23 cellular contexts compared by ENCODE assay signal in genomic region chr16:21984062-21984461, GRCh38. TPM values are rescaled to one million over a fixed set of nuclear protein-coding genes. Genes with fewer than 3 reads are reported as not detected.
DNase-seq lines count a peak whose midpoint lies in the region; ATAC-seq, FAIRE-seq and TF ChIP-seq lines count a peak whose summit lies in the region.
"Had no signal": no experiment of that assay in that cellular context is flagged by ENCODE, and none has a peak within 500 bp of the region (broad histone marks: within the 10 kb centered on the region; RNA-seq: fewer than 3 reads in every experiment).

No MANE protein-coding gene starts in this region.

- TF ChIP-seq CTCF in GM13976 (IDR thresholded peaks at IDR 0.05; ENCODE audit: borderline replicate concordance, control extremely low read depth, extremely low read depth, insufficient read depth, missing control alignments), result no peak

- no peaks in the 10 kb centered on the region for H3K4me1 Mint-ChIP-seq in activated naive CD4-positive, alpha-beta T cell treated with anti-CD3 and anti-CD28 coated beads, Interleukin-2, amount 50 U/mL, for 24 hours
- H3K4me1 Mint-ChIP-seq in T-helper 17 cell, result peaks cover 8% of the 10 kb centered on the region
- H3K4me1 Mint-ChIP-seq: CD14-positive monocyte had no signal

- peak overlapping the region; percentile 30 for H3K27ac Mint-ChIP-seq in activated naive CD4-positive, alpha-beta T cell treated with anti-CD3 and anti-CD28 coated beads, Interleukin-2, amount 50 U/mL, for 24 hours
- H3K27ac Mint-ChIP-seq in T-helper 17 cell, result peak overlapping the region; percentile 27
- H3K27ac Mint-ChIP-seq: CD14-positive monocyte; CD4-positive, alpha-beta T cell had no signal

- TF ChIP-seq POLR2A in GM12891 (IDR thresholded peaks at IDR 0.05; ENCODE audit: low read depth, low read length), result no peak

- FAIRE-seq in GM12891 (lab: Jason Lieb, UNC), result no peak
- FAIRE-seq: A549, G401.6, GM18507, H54 had no signal

- ATAC-seq in T-helper 17 cell, result no peak
- ATAC-seq: A549 had no signal

- H3K9me3 ChIP-seq in T-helper 17 cell (ENCODE audit: control insufficient read depth, low read length, poor library complexity, severe bottlenecking), result no peaks in the 10 kb centered on the region
- H3K9me3 ChIP-seq: A549; BE2C; BLaER1 treated with 17β-estradiol and CSF1 and Interleukin-3, amounts not matched to agents 10 nM and 100 nM had no signal

- in situ Hi-C loops in GM13976 (cut with MboI; ENCODE audit: low sequenced_read_pairs, unreplicated experiment), result no loop called here

- no peak overlapping the region for H3K4me3 Mint-ChIP-seq in activated naive CD4-positive, alpha-beta T cell treated with anti-CD3 and anti-CD28 coated beads, Interleukin-2, amount 50 U/mL, for 24 hours
- H3K4me3 Mint-ChIP-seq in T-helper 17 cell, result no peak overlapping the region
- H3K4me3 Mint-ChIP-seq: CD14-positive monocyte; CD4-positive, alpha-beta T cell had no signal

- DNase-seq in activated naive CD4-positive, alpha-beta T cell (lab: John Stamatoyannopoulos, UW), result no peak
- DNase-seq in GM12891 (ENCODE audit: insufficient read length, low spot score), result no peak
- DNase-seq in T-helper 17 cell, result no peak
- DNase-seq in SIG-M5 (lab: John Stamatoyannopoulos, UW), result no peak
- DNase-seq in GM13976 (ENCODE audit: low spot score), result no peak
- DNase-seq in NCI-H2171 treated with DMSO at 0.1 percent for 48 hours (lab: John Stamatoyannopoulos, UW), result no peak
- DNase-seq: 8988T; ACHN; AML-193; BE2C; Calu3; CD4-positive, alpha-beta T cell; COR-L47; DND-41; GOT3; HCEC 1CT had no signal

- H3K27me3 Mint-ChIP-seq in activated naive CD4-positive, alpha-beta T cell treated with anti-CD3 and anti-CD28 coated beads, Interleukin-2, amount 50 U/mL, for 24 hours, result no peaks in the 10 kb centered on the region
- no peaks in the 10 kb centered on the region for H3K27me3 Mint-ChIP-seq in T-helper 17 cell
- H3K27me3 Mint-ChIP-seq: CD4-positive, alpha-beta T cell had no signal

- peaks cover 10% of the 10 kb centered on the region for H3K36me3 Mint-ChIP-seq in activated naive CD4-positive, alpha-beta T cell treated with anti-CD3 and anti-CD28 coated beads, Interleukin-2, amount 50 U/mL, for 24 hours
- peaks cover 6% of the 10 kb centered on the region for H3K36me3 Mint-ChIP-seq in T-helper 17 cell (ENCODE audit: low read depth)

- no peaks in the 10 kb centered on the region for H3K9me3 Mint-ChIP-seq in activated naive CD4-positive, alpha-beta T cell treated with anti-CD3 and anti-CD28 coated beads, Interleukin-2, amount 50 U/mL, for 24 hours
- H3K9me3 Mint-ChIP-seq: CD14-positive monocyte; CD4-positive, alpha-beta T cell had no signal

TF ChIP-seq in GM12891, 5 proteins besides CTCF, POLR2A, EP300 and RAD21:
- no peak for TF ChIP-seq SPI1 (IDR thresholded peaks at IDR 0.05; ENCODE audit: low read depth, low read length)
- no peak for TF ChIP-seq PAX5 (IDR thresholded peaks at IDR 0.05; ENCODE audit: insufficient read depth, low read length, severe bottlenecking)
- TF ChIP-seq POLR2AphosphoS5 (IDR thresholded peaks at IDR 0.05; ENCODE audit: low read depth, low read length), result 0 out of 2 replicates have a peak, but pooled peaks have one; percentile 22
- no peak for TF ChIP-seq TAF1 (IDR thresholded peaks at IDR 0.05; ENCODE audit: low read depth, low read length)
- no peak for TF ChIP-seq POU2F2 (IDR thresholded peaks at IDR 0.05; ENCODE audit: low read depth, low read length)

RNA-seq across cellular contexts. Expression of gene PDZD9, which starts 16.9 kb away (rescaled TPM):
- polyA plus RNA-seq in GM12891 (2012; ENCODE audit: low read depth, missing spikeins), result not detected
- total RNA-seq in T-helper 17 cell, result not detected
- total RNA-seq: Calu3; CD4-positive, alpha-beta T cell had no signal
- polyA plus RNA-seq: A549 had no signal

RNA-seq across cellular contexts. Expression of gene MOSMO, which starts 23.8 kb away (rescaled TPM):
- polyA plus RNA-seq in GM12891 (2012; ENCODE audit: low read depth, missing spikeins), result 4.7 TPM
- total RNA-seq in T-helper 17 cell, result 1 to 10 TPM; 6.2 to 8.6 TPM

RNA-seq across cellular contexts. Expression of gene UQCRC2, which starts 30.9 kb away (rescaled TPM):
- polyA plus RNA-seq in GM12891 (2012; ENCODE audit: low read depth, missing spikeins), result 262 TPM
- 100 to 1,000 TPM; 169 to 201 TPM for total RNA-seq in T-helper 17 cell
